In the genomic region with DNA sequence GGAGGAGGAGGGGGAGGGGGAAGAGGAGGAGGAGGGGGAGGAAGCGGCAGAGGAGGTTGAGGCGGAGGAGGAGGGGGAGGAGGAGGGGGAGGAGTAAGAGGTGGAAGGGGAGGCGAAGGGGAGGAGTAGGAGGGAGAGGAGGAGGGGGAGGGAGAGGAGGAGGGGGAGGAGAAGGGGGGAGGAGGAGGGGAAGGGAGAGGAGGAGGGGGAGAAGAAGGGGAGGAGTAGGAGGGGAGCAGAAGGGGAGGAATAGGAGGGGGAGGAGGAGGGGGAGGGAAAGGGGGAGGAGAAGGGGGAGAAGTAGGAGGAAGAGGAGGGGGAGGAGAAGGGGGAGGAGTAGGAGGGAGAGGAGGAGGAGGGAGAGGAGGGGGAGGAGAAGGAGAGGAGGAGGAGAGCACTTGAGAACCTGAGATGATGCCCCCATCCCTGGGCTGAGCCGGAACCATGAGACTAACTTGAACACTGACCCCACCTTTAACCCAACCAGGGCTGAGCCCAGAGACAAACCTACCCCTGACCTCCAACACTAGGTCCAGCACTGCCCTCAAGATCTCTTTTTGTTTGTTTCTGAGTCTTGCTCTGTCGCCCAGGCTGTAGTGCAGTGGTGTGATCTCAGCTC, we compare ENCODE assay signal across 22 cellular contexts. TPM values are rescaled to one million over a fixed set of nuclear protein-coding genes. Genes with fewer than 3 reads are reported as not detected.
"Had no signal": no experiment of that assay in that cellular context is flagged by ENCODE, and none has a peak within 500 bp of the region (broad histone marks: within the 10 kb centered on the region; RNA-seq: fewer than 3 reads in every experiment).

No MANE protein-coding gene starts in this region.

- H3K27ac ChIP-seq: brain microvascular endothelial cell, coronary artery, esophagus squamous epithelium, hepatocyte, tibial artery, VCaP had no signal

- ATAC-seq: left lobe of liver had no signal

- DNase-seq: activated CD8-positive, alpha-beta memory T cell treated with anti-CD3 and anti-CD28 coated beads for 24 hours; activated effector memory CD4-positive, alpha-beta T cell treated with Interleukin-2 at 50 U/mL for 16 hours; activated naive CD8-positive, alpha-beta T cell treated with anti-CD3 and anti-CD28 coated beads for 36 hours; activated T-cell treated with anti-CD3 and anti-CD28 coated beads for 4 hours; amygdala; brain microvascular endothelial cell; esophagus squamous epithelium; islet precursor cell; mammary epithelial cell; stimulated activated CD4-positive, alpha-beta T cell treated with anti-CD3 and anti-CD28 coated beads, Interleukin-1b, Interleukin-23, amount 100 ng/mL, for 48 hours; T-helper 1 cell; tibial artery had no signal

- H3K4me3 Mint-ChIP-seq: activated naive CD8-positive, alpha-beta T cell treated with anti-CD3 and anti-CD28 coated beads for 36 hours; central memory CD8-positive, alpha-beta T cell; neural crest cell had no signal

- H3K27ac Mint-ChIP-seq: activated naive CD8-positive, alpha-beta T cell treated with anti-CD3 and anti-CD28 coated beads for 36 hours had no signal

- H3K9me3 Mint-ChIP-seq: central memory CD8-positive, alpha-beta T cell; neural crest cell had no signal

- H3K36me3 ChIP-seq: brain microvascular endothelial cell had no signal

- H3K27me3 Mint-ChIP-seq: activated naive CD8-positive, alpha-beta T cell treated with anti-CD3 and anti-CD28 coated beads for 36 hours; central memory CD8-positive, alpha-beta T cell had no signal

RNA-seq across cellular contexts. Expression of a gene that starts 31.1 kb away (rescaled TPM):
- total RNA-seq: activated naive CD8-positive, alpha-beta T cell treated with anti-CD3 and anti-CD28 coated beads for 36 hours; endothelial cell of umbilical vein; esophagus squamous epithelium; fibroblast of villous mesenchyme; glomerular endothelial cell; hepatocyte; left lobe of liver; mammary epithelial cell; neural crest cell; osteocyte had no signal
